18 cellular contexts compared by ENCODE assay signal in the genomic region with DNA sequence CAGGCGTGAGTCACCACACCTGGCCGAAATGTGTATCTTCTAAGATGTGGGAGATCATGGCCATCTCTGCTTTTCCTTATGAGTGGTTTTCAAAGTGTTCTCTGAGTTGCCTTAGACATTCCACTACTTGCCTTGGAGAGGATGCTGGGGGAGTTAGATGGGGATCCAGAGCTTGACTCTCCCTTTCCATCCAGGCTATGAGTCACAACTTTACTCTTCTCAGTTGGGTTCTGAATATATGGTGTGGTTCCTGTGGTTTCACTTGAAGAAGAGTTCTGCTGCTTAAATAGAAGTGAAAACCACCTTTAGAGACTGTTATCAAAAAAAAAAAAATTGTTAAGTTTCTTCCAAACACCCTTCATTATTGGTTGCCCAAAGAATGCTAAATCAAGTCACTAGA.
DNase-seq lines count a peak whose midpoint lies in the region; ATAC-seq, FAIRE-seq and TF ChIP-seq lines count a peak whose summit lies in the region.
"Had no signal": no experiment of that assay in that cellular context is flagged by ENCODE, and none has a peak within 500 bp of the region (broad histone marks: within the 10 kb centered on the region; RNA-seq: fewer than 3 reads in every experiment).

No MANE protein-coding gene starts in this region.

- H3K4me2 ChIP-seq in GM12878 (ENCODE audit: control insufficient read depth, insufficient read depth): 0 out of 2 replicates have a peak overlapping the region, but pooled peaks have one; percentile 4
- H3K4me2 ChIP-seq: BLaER1 treated with 17β-estradiol and CSF1 and Interleukin-3, amounts not matched to agents 10 nM and 100 nM had no signal

- no peak overlapping the region for H3K4me3 Mint-ChIP-seq in CD8-positive, alpha-beta memory T cell

- no peaks in the 10 kb centered on the region for H3K4me1 Mint-ChIP-seq in CD8-positive, alpha-beta memory T cell

- H3K36me3 Mint-ChIP-seq in CD8-positive, alpha-beta memory T cell: no peaks in the 10 kb centered on the region

- ATAC-seq in GM21447 (IDR thresholded peaks at IDR 0.05; ENCODE audit: unreplicated experiment) (peak; percentile 42), HG03442 (IDR thresholded peaks at IDR 0.05; ENCODE audit: unreplicated experiment) (peak; percentile 53), GM12878 (peak; percentile 14; the same call in 1 of the 3 replicates), sciatic nerve (no peak)
- ATAC-seq: mucosa of descending colon had no signal

- H3K9ac ChIP-seq in GM12878 (ENCODE audit: control insufficient read depth, insufficient read depth, low read length): no peak overlapping the region
- H3K9ac ChIP-seq: BLaER1 treated with 17β-estradiol and CSF1 and Interleukin-3, amounts not matched to agents 10 nM and 100 nM had no signal

- H3K27ac Mint-ChIP-seq in CD8-positive, alpha-beta memory T cell: no peak overlapping the region

- no peak overlapping the region for H2AFZ ChIP-seq in GM12878 (ENCODE audit: control insufficient read depth, low read depth, low read length)

- no peak for TF ChIP-seq CTCF in GM12878 (IDR thresholded peaks at IDR 0.05 in 2 of 3, conservative IDR thresholded peaks at IDR 0.05 in 1 of 3; ENCODE audit: control insufficient read depth in 2 of 3, extremely low read depth in 1 of 3, insufficient read depth in 1 of 3, low read depth in 3 of 3, low read length in 3 of 3)

- no TSS peak for BruUV-seq in GM12878 (replicated peaks; lab: Mats Ljungman, UMichigan)

- CTCF ChIA-PET in GM12878 (lab: Yijun Ruan, JAX): no interaction called here
- CTCF ChIA-PET in CD8-positive, alpha-beta memory T cell (lab: Charles Lee): no interaction called here

- RAD21 ChIA-PET in GM12878 (lab: Charles Lee; ENCODE audit: unreplicated experiment): no interaction called here

- in situ Hi-C loops in GM12878 (cut with MboI): no loop called here

- DNase-seq in GM18507 (ENCODE audit: extremely low spot score, insufficient read length, low read depth): peak; percentile 11
- DNase-seq in GM12878 (ENCODE audit: low read depth, low spot score): no peak
- DNase-seq in sciatic nerve (ENCODE audit: low spot score): no peak
- no peak for DNase-seq in CD8-positive, alpha-beta memory T cell
- no peak for DNase-seq in COR-L47 (lab: John Stamatoyannopoulos, UW)
- DNase-seq in activated T-cell treated with anti-CD3 and anti-CD28 coated beads for 4 hours: no peak
- DNase-seq: activated CD8-positive, alpha-beta memory T cell treated with anti-CD3 and anti-CD28 coated beads, Interleukin-2, amount 50 U/mL, for 4 hours; amniotic stem cell; dermis blood vessel endothelial cell; mucosa of descending colon; NCI-H1048; NCI-H524 had no signal

- FAIRE-seq in GM18507 (lab: Jason Lieb, UNC) (peak; percentile 64), GM12878 (lab: Jason Lieb, UNC) (no peak)
- FAIRE-seq: TTC549 had no signal

- no peaks in the 10 kb centered on the region for H3K79me2 ChIP-seq in GM12878 (ENCODE audit: control insufficient read depth, insufficient read depth, low read length)

- SMC1A ChIA-PET in GM12878 (lab: Charles Lee; ENCODE audit: uncharacterized antibody, unreplicated experiment): no interaction called here

- peaks cover 16% of the 10 kb centered on the region for H3K4me1 ChIP-seq in GM12878 (ENCODE audit: control insufficient read depth, insufficient read depth, low read length)
- no peaks in the 10 kb centered on the region for H3K4me1 ChIP-seq in CD8-positive, alpha-beta memory T cell (ENCODE audit: insufficient read depth, low read length)
- H3K4me1 ChIP-seq: BLaER1 treated with 17β-estradiol and CSF1 and Interleukin-3, amounts not matched to agents 10 nM and 100 nM; HAP-1; prostate gland had no signal

- POLR2A ChIA-PET in GM12878 (lab: Charles Lee): no interaction called here
- POLR2A ChIA-PET in CD8-positive, alpha-beta memory T cell (lab: Charles Lee): no interaction called here

- TF ChIP-seq RAD21 in GM12878 (IDR thresholded peaks at IDR 0.05; ENCODE audit: insufficient read depth, low read depth, low read length): no peak

- H3K27me3 ChIP-seq in GM12878 (replicated peaks in 1 of 2; ENCODE audit: control insufficient read depth in 2 of 2, insufficient read depth in 2 of 2, low read length in 1 of 2): 0 out of 4 replicates have a peak, but pooled peaks cover 0 to 3% of the 10 kb centered on the region in 2 experiments
- H3K27me3 ChIP-seq in CD8-positive, alpha-beta memory T cell (ENCODE audit: insufficient read depth, low read length, poor library complexity, severe bottlenecking): no peaks in the 10 kb centered on the region
- H3K27me3 ChIP-seq: BLaER1 treated with 17β-estradiol and CSF1 and Interleukin-3, amounts not matched to agents 10 nM and 100 nM had no signal

- peaks cover 0 to 8% (median 2%) of the 10 kb centered on the region in 5 donors for H3K9me3 Mint-ChIP-seq in CD8-positive, alpha-beta memory T cell

- no peaks in the 10 kb centered on the region for H4K20me1 ChIP-seq in GM12878 (ENCODE audit: control insufficient read depth, insufficient read depth)
- H4K20me1 ChIP-seq: BLaER1 treated with 17β-estradiol and CSF1 and Interleukin-3, amounts not matched to agents 10 nM and 100 nM had no signal

- H3K36me3 ChIP-seq in GM12878 (ENCODE audit: control insufficient read depth in 2 of 2, insufficient read depth in 2 of 2, low read length in 1 of 2): no peaks in the 10 kb centered on the region
- H3K36me3 ChIP-seq in CD8-positive, alpha-beta memory T cell (ENCODE audit: insufficient read depth, low read length): no peaks in the 10 kb centered on the region
- H3K36me3 ChIP-seq: BLaER1 treated with 17β-estradiol and CSF1 and Interleukin-3, amounts not matched to agents 10 nM and 100 nM; HAP-1; prostate gland had no signal

- peaks cover 0 to 2% of the 10 kb centered on the region in 2 donors for H3K27me3 Mint-ChIP-seq in CD8-positive, alpha-beta memory T cell

- WGBS in GM12878 (ENCODE audit: insufficient coverage, insufficient replicate concordance, low lambda C conversion rate, missing lambda C conversion rate): 75% methylated on average over 2 of the region's 2 CpGs

- H3K27ac ChIP-seq in GM12878 (ENCODE audit: control insufficient read depth, insufficient read depth): no peak overlapping the region
- H3K27ac ChIP-seq in CD8-positive, alpha-beta memory T cell (ENCODE audit: low read depth, low read length): no peak overlapping the region
- H3K27ac ChIP-seq: BLaER1 treated with 17β-estradiol and CSF1 and Interleukin-3, amounts not matched to agents 10 nM and 100 nM; prostate gland had no signal

- no peak for TF ChIP-seq POLR2A in GM12878 (IDR thresholded peaks at IDR 0.05; ENCODE audit: low read depth, low read length)

- no peak for TF ChIP-seq EP300 in GM12878 (IDR thresholded peaks at IDR 0.05; ENCODE audit: borderline replicate concordance in 1 of 2, control insufficient read depth in 1 of 2, low read depth in 2 of 2, low read length in 2 of 2)

- intact Hi-C loops in GM12878 (cut with micrococcal nuclease; ENCODE audit: unreplicated experiment) (loop anchor here (5.0 kb wide), 1 partner anchor 53 kb away; no protein-coding TSS in a partner anchor), sciatic nerve (cut with DNase I) (no loop called here)

- H3K9me3 ChIP-seq in GM12878 (replicated peaks; ENCODE audit: control insufficient read depth, insufficient read depth, low read length): no peaks in the 10 kb centered on the region; the same call in 2 of the 3 replicates
- H3K9me3 ChIP-seq in CD8-positive, alpha-beta memory T cell (ENCODE audit: low read length): no peaks in the 10 kb centered on the region
- H3K9me3 ChIP-seq: HAP-1, mucosa of descending colon, prostate gland had no signal

- H3K4me3 ChIP-seq in GM12878: no peak overlapping the region
- H3K4me3 ChIP-seq in CD8-positive, alpha-beta memory T cell (ENCODE audit: low read length): no peak overlapping the region
- H3K4me3 ChIP-seq: BLaER1 treated with 17β-estradiol and CSF1 and Interleukin-3, amounts not matched to agents 10 nM and 100 nM; HAP-1; mucosa of descending colon; prostate gland had no signal

TF ChIP-seq in GM12878, 131 proteins besides CTCF, POLR2A, EP300 and RAD21 (continues in another document):
- TF ChIP-seq, protein P1, sequence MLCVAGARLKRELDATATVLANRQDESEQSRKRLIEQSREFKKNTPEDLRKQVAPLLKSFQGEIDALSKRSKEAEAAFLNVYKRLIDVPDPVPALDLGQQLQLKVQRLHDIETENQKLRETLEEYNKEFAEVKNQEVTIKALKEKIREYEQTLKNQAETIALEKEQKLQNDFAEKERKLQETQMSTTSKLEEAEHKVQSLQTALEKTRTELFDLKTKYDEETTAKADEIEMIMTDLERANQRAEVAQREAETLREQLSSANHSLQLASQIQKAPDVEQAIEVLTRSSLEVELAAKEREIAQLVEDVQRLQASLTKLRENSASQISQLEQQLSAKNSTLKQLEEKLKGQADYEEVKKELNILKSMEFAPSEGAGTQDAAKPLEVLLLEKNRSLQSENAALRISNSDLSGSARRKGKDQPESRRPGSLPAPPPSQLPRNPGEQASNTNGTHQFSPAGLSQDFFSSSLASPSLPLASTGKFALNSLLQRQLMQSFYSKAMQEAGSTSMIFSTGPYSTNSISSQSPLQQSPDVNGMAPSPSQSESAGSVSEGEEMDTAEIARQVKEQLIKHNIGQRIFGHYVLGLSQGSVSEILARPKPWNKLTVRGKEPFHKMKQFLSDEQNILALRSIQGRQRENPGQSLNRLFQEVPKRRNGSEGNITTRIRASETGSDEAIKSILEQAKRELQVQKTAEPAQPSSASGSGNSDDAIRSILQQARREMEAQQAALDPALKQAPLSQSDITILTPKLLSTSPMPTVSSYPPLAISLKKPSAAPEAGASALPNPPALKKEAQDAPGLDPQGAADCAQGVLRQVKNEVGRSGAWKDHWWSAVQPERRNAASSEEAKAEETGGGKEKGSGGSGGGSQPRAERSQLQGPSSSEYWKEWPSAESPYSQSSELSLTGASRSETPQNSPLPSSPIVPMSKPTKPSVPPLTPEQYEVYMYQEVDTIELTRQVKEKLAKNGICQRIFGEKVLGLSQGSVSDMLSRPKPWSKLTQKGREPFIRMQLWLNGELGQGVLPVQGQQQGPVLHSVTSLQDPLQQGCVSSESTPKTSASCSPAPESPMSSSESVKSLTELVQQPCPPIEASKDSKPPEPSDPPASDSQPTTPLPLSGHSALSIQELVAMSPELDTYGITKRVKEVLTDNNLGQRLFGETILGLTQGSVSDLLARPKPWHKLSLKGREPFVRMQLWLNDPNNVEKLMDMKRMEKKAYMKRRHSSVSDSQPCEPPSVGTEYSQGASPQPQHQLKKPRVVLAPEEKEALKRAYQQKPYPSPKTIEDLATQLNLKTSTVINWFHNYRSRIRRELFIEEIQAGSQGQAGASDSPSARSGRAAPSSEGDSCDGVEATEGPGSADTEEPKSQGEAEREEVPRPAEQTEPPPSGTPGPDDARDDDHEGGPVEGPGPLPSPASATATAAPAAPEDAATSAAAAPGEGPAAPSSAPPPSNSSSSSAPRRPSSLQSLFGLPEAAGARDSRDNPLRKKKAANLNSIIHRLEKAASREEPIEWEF (IDR thresholded peaks at IDR 0.05; ENCODE audit: insufficient replicate concordance, low read depth, low read length): no peak
- TF ChIP-seq CREB1 (IDR thresholded peaks at IDR 0.05; ENCODE audit: low read depth): no peak
- TF ChIP-seq MTA3 (IDR thresholded peaks at IDR 0.05; ENCODE audit: borderline replicate concordance, low read length): no peak; the same call in 1 of the 2 replicates
- TF ChIP-seq STAT1 (conservative IDR thresholded peaks at IDR 0.05): no peak
- TF ChIP-seq PAX8 (IDR thresholded peaks at IDR 0.05): no peak
- no peak for TF ChIP-seq SMAD1 (IDR thresholded peaks at IDR 0.05; ENCODE audit: low read depth, partially characterized antibody)
